ENCODE assay signal across 9 cellular contexts in genomic region chr5:72109625-72110024, GRCh38. TPM values are rescaled to one million over a fixed set of nuclear protein-coding genes. Genes with fewer than 3 reads are reported as not detected.
DNase-seq lines count a peak whose midpoint lies in the region; TF ChIP-seq lines count a peak whose summit lies in the region.
"Had no signal": no experiment of that assay in that cellular context is flagged by ENCODE, and none has a peak within 500 bp of the region (broad histone marks: within the 10 kb centered on the region; RNA-seq: fewer than 3 reads in every experiment).

No MANE protein-coding gene starts in this region.

- H3K9me3 ChIP-seq in esophagus squamous epithelium: no peaks in the 10 kb centered on the region
- no peaks in the 10 kb centered on the region for H3K9me3 ChIP-seq in parathyroid adenoma (ENCODE audit: control insufficient read depth, low read length)
- H3K9me3 ChIP-seq in spleen: no peaks in the 10 kb centered on the region

- peaks cover 2% of the 10 kb centered on the region for H3K79me2 ChIP-seq in parathyroid adenoma

- H3K27ac ChIP-seq in esophagus squamous epithelium (peak overlapping the region in 3 of 4 donors; percentile 26 to 88 (median 71)), parathyroid adenoma (no peak overlapping the region), spleen (no peak overlapping the region)

- intact Hi-C loops in esophagus squamous epithelium (cut with DNase I) (no loop called here), posterior vena cava (cut with DNase I) (loop anchor here in 1 of 2 donors (10.0 kb wide), 1 partner anchor 325 kb away; no protein-coding TSS in a partner anchor), spleen (cut with DNase I; ENCODE audit: low total_unique reads) (no loop called here)

- H3K27me3 ChIP-seq in esophagus squamous epithelium (peaks cover 0 to 79% (median 2%) of the 10 kb centered on the region in 4 donors), parathyroid adenoma (ENCODE audit: control insufficient read depth, insufficient read depth, low read length) (no peaks in the 10 kb centered on the region), spleen (replicated peaks in 1 of 7) (peaks cover 0 to 70% (median 24%) of the 10 kb centered on the region in 7 donors)

- H3K36me3 ChIP-seq in esophagus squamous epithelium (no peaks in the 10 kb centered on the region), parathyroid adenoma (ENCODE audit: control insufficient read depth, insufficient read depth, low read length) (no peaks in the 10 kb centered on the region), spleen (no peaks in the 10 kb centered on the region)

- H2AFZ ChIP-seq in parathyroid adenoma: peak overlapping the region; percentile 87

- H3K4me1 ChIP-seq in esophagus squamous epithelium: peaks cover 0 to 47% (median 4%) of the 10 kb centered on the region in 3 donors
- no peaks in the 10 kb centered on the region for H3K4me1 ChIP-seq in parathyroid adenoma
- peaks cover 11 to 31% (median 22%) of the 10 kb centered on the region in 6 donors for H3K4me1 ChIP-seq in spleen

- no peak overlapping the region for H3K4me2 ChIP-seq in parathyroid adenoma (ENCODE audit: low read length)

- no peak for TF ChIP-seq CTCF in esophagus squamous epithelium (IDR thresholded peaks at IDR 0.05)
- no peak for TF ChIP-seq CTCF in parathyroid adenoma (IDR thresholded peaks at IDR 0.05)
- no peak for TF ChIP-seq CTCF in spleen (IDR thresholded peaks at IDR 0.05 in 8 of 11, conservative IDR thresholded peaks at IDR 0.05 in 3 of 11)

- WGBS in esophagus squamous epithelium, 2 donors: 80 to 82% methylated on average over 9 to 10 of the region's 10 CpGs
- WGBS in spleen, 5 donors: 71 to 81% (median 80%) methylated on average over 10 of the region's 10 CpGs

- H3K9ac ChIP-seq in parathyroid adenoma: no peak overlapping the region

- H3K4me3 ChIP-seq in esophagus squamous epithelium (peak overlapping the region in 3 of 4 donors; percentile 51 to 73 (median 68)), parathyroid adenoma (ENCODE audit: low read depth, low read length) (no peak overlapping the region), spleen (peak overlapping the region in 3 of 8 donors; percentile 68 to 81 (median 76))

- no peak for TF ChIP-seq POLR2A in esophagus squamous epithelium (IDR thresholded peaks at IDR 0.05)
- TF ChIP-seq POLR2A in spleen (IDR thresholded peaks at IDR 0.05): no peak

- DNase-seq in DMS153 treated with DMSO at 0.1 percent for 48 hours (lab: John Stamatoyannopoulos, UW; ENCODE audit: unreplicated experiment) (peak; percentile 6), NCI-H526 (lab: John Stamatoyannopoulos, UW) (peak; percentile 23 to 56), esophagus squamous epithelium (lab: John Stamatoyannopoulos, UW) (no peak), posterior vena cava (ENCODE audit: low spot score) (no peak), DMS114 treated with DMSO at 0.1 percent for 48 hours (lab: John Stamatoyannopoulos, UW; ENCODE audit: unreplicated experiment) (no peak), spleen (no peak), activated gamma-delta T cell (lab: John Stamatoyannopoulos, UW) (no peak)
- DNase-seq: KG1 had no signal

RNA-seq across cellular contexts. Expression of gene MAP1B, which starts 2.4 kb away (rescaled TPM):
- total RNA-seq in esophagus squamous epithelium (100 to 1,000 TPM in 1 of 4 donors, 10 to 100 TPM in 2, 1 to 10 TPM in 1; 8.2 to 180 (median 29.6) TPM), posterior vena cava (100 to 1,000 TPM; 437 to 479 TPM), spleen (10 to 100 TPM in 5 of 7 donors, 1 to 10 TPM in 2; 5.7 to 17.3 (median 12.5) TPM)
- under 1 TPM; 0.68 to 0.76 (median 0.70) TPM for polyA plus RNA-seq in spleen

Comparison
In these comparisons a context has a peak if more than half of its experiments do, and no peak if none do; other contexts are left out.
1. DNase-seq: peak in DMS153 treated with DMSO at 0.1 percent for 48 hours (single experiment) and NCI-H526 (2 of 2); none in esophagus squamous epithelium (single experiment), posterior vena cava (single experiment), DMS114 treated with DMSO at 0.1 percent for 48 hours (single experiment), spleen (single experiment) and activated gamma-delta T cell (single experiment).
2. H3K27ac ChIP-seq: peak in esophagus squamous epithelium (3 of 4); none in parathyroid adenoma (single experiment) and spleen (0 of 8).